Comparison of ENCODE assay signal across 24 cellular contexts in the genomic region with DNA sequence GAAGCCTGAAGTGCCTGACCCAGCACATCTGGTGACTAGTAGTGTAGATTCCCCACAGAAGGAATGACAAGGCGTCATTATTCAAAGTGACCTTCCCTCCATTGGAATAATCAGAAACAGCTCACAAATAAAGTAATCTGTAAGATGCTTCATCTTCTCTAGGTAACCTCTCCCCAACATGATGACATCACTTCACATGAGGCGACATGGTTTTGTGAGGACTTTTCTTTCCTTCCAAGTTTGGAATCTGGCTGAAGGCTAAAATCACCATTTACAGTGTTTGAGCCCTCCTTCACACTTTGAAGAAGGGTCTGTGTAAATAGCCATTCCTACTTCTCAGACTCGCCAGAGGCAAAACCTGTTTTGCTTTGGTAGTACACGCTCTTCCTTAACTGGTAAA. TPM values are rescaled to one million over a fixed set of nuclear protein-coding genes. Genes with fewer than 3 reads are reported as not detected.
DNase-seq lines count a peak whose midpoint lies in the region; ATAC-seq and TF ChIP-seq lines count a peak whose summit lies in the region.
"Had no signal": no experiment of that assay in that cellular context is flagged by ENCODE, and none has a peak within 500 bp of the region (broad histone marks: within the 10 kb centered on the region; RNA-seq: fewer than 3 reads in every experiment).

No MANE protein-coding gene starts in this region.

- POLR2A ChIA-PET in SK-N-SH (lab: Yijun Ruan, JAX): no interaction called here

- H3K27me3 ChIP-seq in SK-N-SH (ENCODE audit: insufficient read depth) (no peaks in the 10 kb centered on the region; the same call in 1 of the 2 replicates), adipocyte (replicated peaks; ENCODE audit: control insufficient read depth, insufficient read depth, low read length) (peaks cover 10% of the 10 kb centered on the region)
- H3K27me3 ChIP-seq: BE2C had no signal

- TF ChIP-seq CTCF in SK-N-SH (IDR thresholded peaks at IDR 0.05) (no peak), nephron (IDR thresholded peaks at IDR 0.05; ENCODE audit: unreplicated experiment in 3 of 3) (no peak)

- H3K36me3 ChIP-seq in SK-N-SH (replicated peaks in 1 of 2; ENCODE audit: control insufficient read depth in 1 of 2, insufficient read depth in 2 of 2, low read length in 1 of 2) (no peaks in the 10 kb centered on the region), adipocyte (ENCODE audit: control insufficient read depth, insufficient read depth, low read length, severe bottlenecking) (no peaks in the 10 kb centered on the region)
- H3K36me3 ChIP-seq: BE2C, HAP-1 had no signal

- no peaks in the 10 kb centered on the region for H3K9me3 ChIP-seq in SK-N-SH
- H3K9me3 ChIP-seq in adipocyte (ENCODE audit: control insufficient read depth, low read length): no peaks in the 10 kb centered on the region
- H3K9me3 ChIP-seq: BE2C, HAP-1 had no signal

- WGBS in SK-N-SH (ENCODE audit: low lambda C conversion rate): 76% methylated on average over 4 of the region's 4 CpGs

- peak overlapping the region; percentile 27; the same call in 1 of the 2 replicates for H3K4me2 ChIP-seq in SK-N-SH
- H3K4me2 ChIP-seq: KMS-11 had no signal

- DNase-seq in SK-N-SH: no peak
- peak; percentile 4 for DNase-seq in adipocyte (ENCODE audit: low read depth)
- DNase-seq in NCI-H2227 (lab: John Stamatoyannopoulos, UW; ENCODE audit: unreplicated experiment): no peak
- DNase-seq in COLO668 (lab: John Stamatoyannopoulos, UW; ENCODE audit: unreplicated experiment): no peak
- no peak for DNase-seq in stimulated activated CD4-positive, alpha-beta T cell treated with anti-CD3 and anti-CD28 coated beads, Interleukin-2, amount 100 ng/mL, for 48 hours
- DNase-seq: BE2C; CD4-positive, CD25-positive, alpha-beta regulatory T cell; GOT3; MM.1S; NCI-H1092; NCI-H1417 treated with DMSO at 0.1 percent for 48 hours; NCI-H187; NCI-H2081 treated with DMSO at 0.1 percent for 48 hours; NCI-H2171 treated with DMSO at 0.1 percent for 48 hours; NCI-H524 treated with DMSO at 0.1 percent for 48 hours; NCI-H774; SIG-M5 had no signal

- no peaks in the 10 kb centered on the region for H3K9me3 Mint-ChIP-seq in nephron

- no peak for TF ChIP-seq RAD21 in SK-N-SH (IDR thresholded peaks at IDR 0.05; ENCODE audit: low read length)

- H3K36me3 Mint-ChIP-seq in nephron (ENCODE audit: low read depth): no peaks in the 10 kb centered on the region
- H3K36me3 Mint-ChIP-seq: CD4-positive, CD25-positive, alpha-beta regulatory T cell; IgD-negative memory B cell had no signal

- H2AFZ ChIP-seq in SK-N-SH (ENCODE audit: low read depth): 0 out of 2 replicates have a peak overlapping the region, but pooled peaks have one; percentile 33

- H3K4me3 Mint-ChIP-seq in nephron: no peak overlapping the region
- H3K4me3 Mint-ChIP-seq: CD4-positive, CD25-positive, alpha-beta regulatory T cell; IgD-negative memory B cell had no signal

- no peak for TF ChIP-seq EP300 in SK-N-SH (IDR thresholded peaks at IDR 0.05; ENCODE audit: borderline replicate concordance in 1 of 2, low read depth in 1 of 2, low read length in 1 of 2)

- peak overlapping the region; percentile 33 to 70 (median 51) for H3K27ac Mint-ChIP-seq in nephron
- H3K27ac Mint-ChIP-seq: CD4-positive, CD25-positive, alpha-beta regulatory T cell had no signal

- peaks cover 14% of the 10 kb centered on the region for H3K4me1 Mint-ChIP-seq in nephron
- H3K4me1 Mint-ChIP-seq: CD4-positive, CD25-positive, alpha-beta regulatory T cell had no signal

- no peaks in the 10 kb centered on the region for H4K20me1 ChIP-seq in SK-N-SH (ENCODE audit: insufficient read depth)

- no peaks in the 10 kb centered on the region for H3F3A ChIP-seq in SK-N-SH (replicated peaks; ENCODE audit: insufficient read depth)

- no peaks in the 10 kb centered on the region for H3K79me2 ChIP-seq in SK-N-SH (ENCODE audit: insufficient read depth)

- H3K9ac ChIP-seq in SK-N-SH (no peak overlapping the region), adipocyte (ENCODE audit: low read length) (no peak overlapping the region)
- H3K9ac ChIP-seq: KMS-11 had no signal

- H3K4me3 ChIP-seq in SK-N-SH (ENCODE audit: low read depth in 2 of 2, low read length in 1 of 2) (no peak overlapping the region; a peak in 1 of 4 replicates), adipocyte (ENCODE audit: low read length) (peak overlapping the region; percentile 62)
- H3K4me3 ChIP-seq: HAP-1 had no signal

- peak overlapping the region; percentile 26 to 28; a peak in 1 of 4 replicates for H3K27ac ChIP-seq in SK-N-SH (ENCODE audit: low read depth in 2 of 2, low read length in 1 of 2)
- H3K27ac ChIP-seq: 22Rv1, KMS-11 had no signal

- ATAC-seq in SK-N-SH treated with all-trans-retinoic acid at 6 μM for 48 hours (no peak; the same call in 2 of the 3 replicates), GM18498 (IDR thresholded peaks at IDR 0.05; ENCODE audit: unreplicated experiment) (no peak)

- H3K9me2 ChIP-seq in SK-N-SH: no peaks in the 10 kb centered on the region

- peaks cover 4% of the 10 kb centered on the region in 2 experiments; a peak in 2 of 4 replicates for H3K4me1 ChIP-seq in SK-N-SH (ENCODE audit: control insufficient read depth in 1 of 2, insufficient read depth in 2 of 2, low read depth in 1 of 2, low read length in 1 of 2)
- H3K4me1 ChIP-seq in adipocyte (ENCODE audit: control insufficient read depth, insufficient read depth, low read length): peaks cover 10% of the 10 kb centered on the region
- H3K4me1 ChIP-seq: BE2C, HAP-1 had no signal

- peaks cover 3% of the 10 kb centered on the region for H3K27me3 Mint-ChIP-seq in nephron (ENCODE audit: low read depth)
- H3K27me3 Mint-ChIP-seq: CD4-positive, CD25-positive, alpha-beta regulatory T cell had no signal

- CTCF ChIA-PET in SK-N-SH (lab: Yijun Ruan, JAX): interaction anchor here (1.2 kb wide), 1 partner anchor 607 kb away, joined by 4 read pairs; no protein-coding TSS in a partner anchor

TF ChIP-seq in SK-N-SH, 30 proteins besides CTCF, POLR2A, EP300 and RAD21 (continues in another document):
- TF ChIP-seq TEAD4 (IDR thresholded peaks at IDR 0.05; ENCODE audit: borderline replicate concordance, insufficient read depth) (no peak), NFIC (IDR thresholded peaks at IDR 0.05; ENCODE audit: borderline replicate concordance) (no peak), FOSL2 (IDR thresholded peaks at IDR 0.05; ENCODE audit: borderline replicate concordance, low read depth) (no peak), CHD2 (IDR thresholded peaks at IDR 0.05; ENCODE audit: low read length, partially characterized antibody) (no peak), TCF12 (IDR thresholded peaks at IDR 0.05) (no peak), SIN3A (IDR thresholded peaks at IDR 0.05; ENCODE audit: borderline replicate concordance, low read depth, low read length) (no peak)
- TF ChIP-seq, protein P1, sequence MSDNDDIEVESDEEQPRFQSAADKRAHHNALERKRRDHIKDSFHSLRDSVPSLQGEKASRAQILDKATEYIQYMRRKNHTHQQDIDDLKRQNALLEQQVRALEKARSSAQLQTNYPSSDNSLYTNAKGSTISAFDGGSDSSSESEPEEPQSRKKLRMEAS (IDR thresholded peaks at IDR 0.05; ENCODE audit: low read depth): no peak
- TF ChIP-seq, protein P2, sequence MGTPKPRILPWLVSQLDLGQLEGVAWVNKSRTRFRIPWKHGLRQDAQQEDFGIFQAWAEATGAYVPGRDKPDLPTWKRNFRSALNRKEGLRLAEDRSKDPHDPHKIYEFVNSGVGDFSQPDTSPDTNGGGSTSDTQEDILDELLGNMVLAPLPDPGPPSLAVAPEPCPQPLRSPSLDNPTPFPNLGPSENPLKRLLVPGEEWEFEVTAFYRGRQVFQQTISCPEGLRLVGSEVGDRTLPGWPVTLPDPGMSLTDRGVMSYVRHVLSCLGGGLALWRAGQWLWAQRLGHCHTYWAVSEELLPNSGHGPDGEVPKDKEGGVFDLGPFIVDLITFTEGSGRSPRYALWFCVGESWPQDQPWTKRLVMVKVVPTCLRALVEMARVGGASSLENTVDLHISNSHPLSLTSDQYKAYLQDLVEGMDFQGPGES (IDR thresholded peaks at IDR 0.05; ENCODE audit: low read depth, low read length): no peak

TF ChIP-seq in SK-N-SH treated with all-trans-retinoic acid at 6 μM for 48 hours, 23 proteins besides CTCF, POLR2A, EP300 and RAD21:
- TF ChIP-seq SNAI2 (CRISPR knock-in tag; IDR thresholded peaks at IDR 0.05) (no peak), PPARA (CRISPR knock-in tag; IDR thresholded peaks at IDR 0.05; ENCODE audit: borderline replicate concordance) (no peak), ZFP3 (CRISPR knock-in tag; IDR thresholded peaks at IDR 0.05) (no peak), TCF4 (CRISPR knock-in tag; IDR thresholded peaks at IDR 0.05; ENCODE audit: borderline replicate concordance) (no peak), ZFP30 (CRISPR knock-in tag; IDR thresholded peaks at IDR 0.05) (no peak), CSDC2 (CRISPR knock-in tag; IDR thresholded peaks at IDR 0.05) (no peak), ZC3H10 (CRISPR knock-in tag; IDR thresholded peaks at IDR 0.05) (no peak), RARB (CRISPR knock-in tag; IDR thresholded peaks at IDR 0.05) (no peak), ZNF8 (CRISPR knock-in tag; IDR thresholded peaks at IDR 0.05) (no peak), OSR1 (CRISPR knock-in tag; IDR thresholded peaks at IDR 0.05) (no peak), GLIS3 (CRISPR knock-in tag; IDR thresholded peaks at IDR 0.05) (no peak), ZNF70 (CRISPR knock-in tag; IDR thresholded peaks at IDR 0.05) (no peak), ISL1 (CRISPR knock-in tag; IDR thresholded peaks at IDR 0.05) (no peak)
- TF ChIP-seq, protein P3, sequence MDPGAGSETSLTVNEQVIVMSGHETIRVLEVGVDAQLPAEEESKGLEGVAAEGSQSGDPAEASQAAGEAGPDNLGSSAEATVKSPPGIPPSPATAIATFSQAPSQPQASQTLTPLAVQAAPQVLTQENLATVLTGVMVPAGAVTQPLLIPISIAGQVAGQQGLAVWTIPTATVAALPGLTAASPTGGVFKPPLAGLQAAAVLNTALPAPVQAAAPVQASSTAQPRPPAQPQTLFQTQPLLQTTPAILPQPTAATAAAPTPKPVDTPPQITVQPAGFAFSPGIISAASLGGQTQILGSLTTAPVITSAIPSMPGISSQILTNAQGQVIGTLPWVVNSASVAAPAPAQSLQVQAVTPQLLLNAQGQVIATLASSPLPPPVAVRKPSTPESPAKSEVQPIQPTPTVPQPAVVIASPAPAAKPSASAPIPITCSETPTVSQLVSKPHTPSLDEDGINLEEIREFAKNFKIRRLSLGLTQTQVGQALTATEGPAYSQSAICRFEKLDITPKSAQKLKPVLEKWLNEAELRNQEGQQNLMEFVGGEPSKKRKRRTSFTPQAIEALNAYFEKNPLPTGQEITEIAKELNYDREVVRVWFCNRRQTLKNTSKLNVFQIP (CRISPR knock-in tag; IDR thresholded peaks at IDR 0.05; ENCODE audit: borderline replicate concordance, low read depth): no peak

RNA-seq across cellular contexts. Expression of gene ERG, which starts 32.9 kb away (rescaled TPM):
- 0.05 TPM in 1 of 2 replicates, not detected in the other for polyA plus RNA-seq in SK-N-SH (2012; rRNA removed)
- 0.03 TPM in 1 of 2 replicates, not detected in the other for polyA plus RNA-seq in SK-N-SH (2012; cell fraction: cytosol; rRNA removed)
- 0.01 and 0.04 TPM in 2 replicates for polyA plus RNA-seq in SK-N-SH (2012; cell fraction: nucleus; rRNA removed)
- polyA plus RNA-seq: CD4-positive, CD25-positive, alpha-beta regulatory T cell; IgD-negative memory B cell had no signal
